ENCODE assay signal across 11 cellular contexts in the genomic region with DNA sequence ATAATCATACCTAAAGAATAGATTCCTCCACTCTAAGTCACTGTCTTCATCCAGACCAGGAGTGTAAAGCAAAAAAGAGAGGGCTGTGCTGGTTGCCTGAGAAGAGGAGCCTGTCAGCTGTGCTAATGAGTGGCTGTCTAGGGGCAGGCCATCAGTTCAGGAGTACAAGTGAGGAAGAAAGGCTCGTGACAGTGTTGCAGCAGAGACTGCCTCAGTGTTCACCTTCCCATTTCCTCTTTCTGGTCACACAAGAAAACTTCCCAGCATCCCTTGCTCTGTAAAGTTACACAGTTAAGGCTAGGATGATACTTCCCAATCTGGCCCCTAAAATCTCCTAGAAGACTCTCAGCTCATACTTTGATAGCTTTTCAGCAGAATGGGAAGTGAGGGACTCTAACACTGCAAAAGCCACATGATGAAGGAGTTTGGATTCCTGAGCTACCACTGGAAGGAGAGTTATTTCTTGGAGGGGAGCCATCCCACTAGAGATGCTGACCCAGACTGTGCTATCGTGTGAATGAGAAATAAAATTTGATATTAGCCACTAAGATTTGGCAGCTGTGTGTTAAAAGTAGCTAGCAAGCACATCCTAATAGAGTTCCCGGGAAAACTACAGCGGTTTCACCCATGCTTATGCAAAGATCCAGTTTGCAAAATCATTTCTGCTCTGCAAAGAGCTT.
A peak's percentile ranks its signal among the peaks of the same experiment; 100 is the strongest.
DNase-seq lines count a peak whose midpoint lies in the region; ATAC-seq lines count a peak whose summit lies in the region.
"Had no signal": no experiment of that assay in that cellular context is flagged by ENCODE, and none has a peak within 500 bp of the region (broad histone marks: within the 10 kb centered on the region; RNA-seq: fewer than 3 reads in every experiment).

No MANE protein-coding gene starts in this region.

- DNase-seq in SKM-1 treated with dmso at 0.1 percent for 144 hours (lab: John Stamatoyannopoulos, UW; ENCODE audit: unreplicated experiment) (peak; percentile 79), putamen (ENCODE audit: low spot score) (peak; percentile 29), kidney tubule cell (ENCODE audit: low spot score) (no peak), DMS53 (lab: John Stamatoyannopoulos, UW) (no peak), NCI-H345 (lab: John Stamatoyannopoulos, UW) (no peak)
- DNase-seq in stimulated activated CD4-positive, alpha-beta T cell treated with anti-CD3 and anti-CD28 coated beads, Interleukin-2, amount 100 ng/mL, for 24 hours: no peak
- DNase-seq: left cardiac atrium; NCI-H1694; stimulated activated CD4-positive, alpha-beta T cell treated with anti-CD3 and anti-CD28 coated beads, Interleukin-4, amount 100 ng/mL, for 1 hour had no signal

- ATAC-seq in GM18517 (IDR thresholded peaks at IDR 0.05; ENCODE audit: unreplicated experiment): peak; percentile 56
- ATAC-seq in HG02798 (IDR thresholded peaks at IDR 0.05; ENCODE audit: poor library complexity, unreplicated experiment): peak; percentile 82

Comparison
In these comparisons a context has a peak if more than half of its experiments do, and no peak if none do; other contexts are left out.
1. DNase-seq: peak in SKM-1 treated with dmso at 0.1 percent for 144 hours (single experiment) and putamen (single experiment); none in stimulated activated CD4-positive, alpha-beta T cell treated with anti-CD3 and anti-CD28 coated beads, Interleukin-2, amount 100 ng/mL, for 24 hours (0 of 2), kidney tubule cell (single experiment), DMS53 (single experiment) and NCI-H345 (single experiment).